In the genomic region with DNA sequence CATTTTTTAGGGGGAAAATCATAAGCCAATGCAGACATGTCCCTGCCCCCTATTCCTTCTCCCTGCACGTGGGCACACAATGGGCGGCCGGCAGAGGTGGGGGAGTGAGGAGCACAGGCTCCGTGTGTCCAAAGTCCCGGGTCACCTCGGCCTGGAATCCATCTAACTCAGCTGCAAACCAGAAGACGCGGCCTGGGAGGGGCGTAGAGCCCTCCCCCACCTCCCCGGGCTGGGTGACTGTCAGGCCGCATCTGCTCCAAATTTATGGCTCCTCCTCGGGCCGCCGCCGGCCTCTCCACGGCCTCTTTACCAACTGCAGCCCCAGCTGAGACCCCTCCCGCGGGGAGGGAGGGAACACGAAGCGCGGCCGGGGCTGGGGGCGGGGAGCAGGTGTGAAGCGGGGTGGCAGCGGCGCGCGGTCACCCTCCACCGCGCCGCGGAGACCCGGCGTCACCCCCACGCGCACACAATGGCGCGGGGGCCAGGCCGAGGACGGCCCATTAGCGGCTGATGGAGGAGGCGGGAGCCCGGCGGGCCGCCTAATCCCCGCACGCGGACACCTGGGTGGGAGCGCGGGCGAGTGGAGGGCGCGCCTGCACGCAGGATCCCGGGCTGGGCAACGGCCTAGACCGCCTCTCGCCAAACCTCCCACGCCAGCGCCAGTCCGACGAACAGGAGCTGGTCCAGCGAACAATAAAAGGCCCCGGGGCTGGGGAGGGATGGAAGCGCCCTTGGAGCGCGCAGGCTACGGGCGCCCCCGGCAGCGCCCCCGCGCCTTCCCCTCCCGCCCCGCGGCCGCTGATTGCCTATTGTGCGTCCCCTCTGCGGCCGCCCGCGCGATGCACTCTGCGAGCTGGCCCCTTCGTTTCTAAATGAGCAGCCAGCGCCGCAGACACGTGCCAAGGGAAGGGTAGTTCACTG, we compare ENCODE assay signal across 9 cellular contexts. TPM values are rescaled to one million over a fixed set of nuclear protein-coding genes. Genes with fewer than 3 reads are reported as not detected.
DNase-seq lines count a peak whose midpoint lies in the region; ATAC-seq and TF ChIP-seq lines count a peak whose summit lies in the region.
"Had no signal": no experiment of that assay in that cellular context is flagged by ENCODE, and none has a peak within 500 bp of the region (broad histone marks: within the 10 kb centered on the region; RNA-seq: fewer than 3 reads in every experiment).

No MANE protein-coding gene starts in this region.

- no peaks in the 10 kb centered on the region for H3K9me2 ChIP-seq in OCI-LY7 (ENCODE audit: insufficient read depth, low read length)

- CTCF ChIA-PET in OCI-LY7 (lab: Charles Lee; ENCODE audit: unreplicated experiment) = no interaction called here

- H3K4me1 Mint-ChIP-seq in nephron = peaks cover 42% of the 10 kb centered on the region

- H3K27ac ChIP-seq in HUES6 (ENCODE audit: low read depth, low read length) (no peak overlapping the region), OCI-LY7 (ENCODE audit: low read depth, low read length, poor library complexity, severe bottlenecking) (no peak overlapping the region)

- no peaks in the 10 kb centered on the region for H3K79me2 ChIP-seq in OCI-LY7 (ENCODE audit: insufficient read depth, low read depth, low read length)

- peak overlapping the region; percentile 75 to 79 (median 77) for H3K4me3 Mint-ChIP-seq in nephron

- no TSS peak for BruUV-seq in OCI-LY7 (replicated peaks; lab: Mats Ljungman, UMichigan)

- no peak overlapping the region for H3K9ac ChIP-seq in HUES6 (ENCODE audit: low read length)

- peaks cover 7% of the 10 kb centered on the region for H3K9me3 Mint-ChIP-seq in nephron

- DNase-seq in AG10803 (ENCODE audit: low read depth) (no peak), choroid plexus epithelial cell (ENCODE audit: low read depth) (no peak), AML-193 (lab: John Stamatoyannopoulos, UW) (no peak), OCI-LY7 (ENCODE audit: low spot score) (no peak)
- DNase-seq: cerebellar nuclear complex had no signal

- H3K36me3 ChIP-seq in HUES6 (ENCODE audit: control insufficient read depth, insufficient read depth, low read length) (no peaks in the 10 kb centered on the region), OCI-LY7 (ENCODE audit: insufficient read depth, low read length) (no peaks in the 10 kb centered on the region)

- H3K4me2 ChIP-seq in OCI-LY7 (ENCODE audit: low read length) = no peak overlapping the region

- POLR2A ChIA-PET in OCI-LY7 (lab: Charles Lee) = interaction anchor here (0.7 kb wide), 1 partner anchor 45 kb away, joined by 4 read pairs; no protein-coding TSS in a partner anchor

- intact Hi-C loops in OCI-LY7 (cut with micrococcal nuclease; ENCODE audit: unreplicated experiment) = loop anchor here (5.0 kb wide), 2 partner anchors 92 to 303 kb away; no protein-coding TSS in a partner anchor

- H2AFZ ChIP-seq in OCI-LY7 (ENCODE audit: low read length) = no peak overlapping the region

- H3K4me3 ChIP-seq in AG10803 (ENCODE audit: low read length) (peak overlapping the region; percentile 26), HUES6 (ENCODE audit: low read depth, low read length) (peak overlapping the region; percentile 47), choroid plexus epithelial cell (ENCODE audit: low read depth, low read length) (peak overlapping the region; percentile 22), OCI-LY7 (ENCODE audit: low read depth, low read length, poor library complexity, severe bottlenecking) (no peak overlapping the region)

- no peaks in the 10 kb centered on the region for H3K36me3 Mint-ChIP-seq in nephron (ENCODE audit: low read depth)

- peaks cover 84% of the 10 kb centered on the region for H3K27me3 ChIP-seq in HUES6 (ENCODE audit: control insufficient read depth, insufficient read depth, low read length)

- H4K20me1 ChIP-seq in OCI-LY7 (ENCODE audit: insufficient read depth, low read length) = no peaks in the 10 kb centered on the region

- peaks cover 6% of the 10 kb centered on the region for H3K4me1 ChIP-seq in HUES6 (ENCODE audit: control insufficient read depth, insufficient read depth, low read length)
- peaks cover 30% of the 10 kb centered on the region for H3K4me1 ChIP-seq in OCI-LY7 (ENCODE audit: insufficient read depth, low read length, poor library complexity, severe bottlenecking)

- peaks cover 23% of the 10 kb centered on the region for H3K27me3 Mint-ChIP-seq in nephron (ENCODE audit: low read depth)

- no peak overlapping the region for H3K27ac Mint-ChIP-seq in nephron

- no peak for TF ChIP-seq CTCF in AG10803 (conservative IDR thresholded peaks at IDR 0.05; ENCODE audit: low read length)
- no peak for TF ChIP-seq CTCF in choroid plexus epithelial cell (conservative IDR thresholded peaks at IDR 0.05; ENCODE audit: low read depth, low read length)
- TF ChIP-seq CTCF in nephron (IDR thresholded peaks at IDR 0.05; ENCODE audit: unreplicated experiment in 3 of 3) = no peak
- no peak for TF ChIP-seq CTCF in OCI-LY7 (conservative IDR thresholded peaks at IDR 0.05; ENCODE audit: low read length)

- no peak for ATAC-seq in HG02642 (IDR thresholded peaks at IDR 0.05; ENCODE audit: poor library complexity, unreplicated experiment)
- ATAC-seq in HG02852 (IDR thresholded peaks at IDR 0.05; ENCODE audit: unreplicated experiment) = no peak

- H3K9me3 ChIP-seq in HUES6 (ENCODE audit: control insufficient read depth, insufficient read depth, low read depth, low read length) (no peaks in the 10 kb centered on the region), OCI-LY7 (ENCODE audit: low read length) (no peaks in the 10 kb centered on the region)

RNA-seq across cellular contexts. Expression of gene ROBO3, which starts 25.9 kb away (rescaled TPM):
- 0.19 and 0.28 TPM in 2 replicates for total RNA-seq in OCI-LY7 (2014; rRNA removed; shearing (Covaris generic))
- total RNA-seq in OCI-LY7 (2022) = not detected in 2 replicates

RNA-seq across cellular contexts. Expression of gene MSANTD2, which starts 39.1 kb away (rescaled TPM):
- total RNA-seq in OCI-LY7 (2014; rRNA removed; shearing (Covaris generic)) = 17.7 and 22.1 TPM in 2 replicates
- total RNA-seq in OCI-LY7 (2022) = 21.9 and 23.4 TPM in 2 replicates

RNA-seq across cellular contexts. Expression of gene ROBO4, which starts 58.4 kb away (rescaled TPM):
- total RNA-seq in OCI-LY7 (2014; rRNA removed; shearing (Covaris generic)) = not detected in 2 replicates
- not detected in 2 replicates for total RNA-seq in OCI-LY7 (2022)
